14 cellular contexts compared by ENCODE assay signal in genomic region chr17:1975573-1975972, GRCh38. TPM values are rescaled to one million over a fixed set of nuclear protein-coding genes. Genes with fewer than 3 reads are reported as not detected.
"Had no signal": no experiment of that assay in that cellular context is flagged by ENCODE, and none has a peak within 500 bp of the region (broad histone marks: within the 10 kb centered on the region; RNA-seq: fewer than 3 reads in every experiment).

No MANE protein-coding gene starts in this region.

- DNase-seq: activated B cell treated with CpG ODN at 0.5 μM for 24 hours; activated naive CD4-positive, alpha-beta T cell; dorsolateral prefrontal cortex; islet precursor cell; pancreas; stimulated activated CD4-positive, alpha-beta T cell treated with anti-CD3 and anti-CD28 coated beads, Interleukin-12 subunit alpha, Interleukin-12 subunit beta, amount 100 ng/mL, for 4 hours; stimulated activated CD4-positive, alpha-beta T cell treated with anti-CD3 and anti-CD28 coated beads, Interleukin-2, amount 100 ng/mL, for 24 hours; tibial artery had no signal

- H3K4me3 ChIP-seq: dorsolateral prefrontal cortex, gastroesophageal sphincter, lung, pancreas, tibial artery, vagina had no signal

- H3K27me3 ChIP-seq: pancreas, vagina had no signal

- H3K27ac ChIP-seq: gastroesophageal sphincter, pancreas, tibial artery, vagina had no signal

- H3K4me1 Mint-ChIP-seq: activated B cell treated with CpG ODN at 0.5 μM for 24 hours, mesothelial cell of epicardium had no signal

- H3K4me3 Mint-ChIP-seq: activated B cell treated with CpG ODN at 0.5 μM for 24 hours; activated CD4-positive, alpha-beta T cell treated with anti-CD3 and anti-CD28 coated beads, Interleukin-2, amount 10 ng/mL, durations not matched to agents 7 days and 5 days; mesothelial cell of epicardium; T-helper 2 cell treated with Interferon-gamma antibody and Interleukin-4, amounts not matched to agents 5 μg/mL and 100 μg/mL, for 36 hours had no signal

- H3K9me3 Mint-ChIP-seq: activated B cell treated with CpG ODN at 0.5 μM for 24 hours, mesothelial cell of epicardium had no signal

- H3K27ac Mint-ChIP-seq: activated B cell treated with CpG ODN at 0.5 μM for 24 hours; activated CD4-positive, alpha-beta T cell treated with anti-CD3 and anti-CD28 coated beads, Interleukin-2, amount 10 ng/mL, durations not matched to agents 7 days and 5 days; mesothelial cell of epicardium; T-helper 2 cell treated with Interferon-gamma antibody and Interleukin-4, amounts not matched to agents 5 μg/mL and 100 μg/mL, for 36 hours had no signal

- H3K36me3 Mint-ChIP-seq: mesothelial cell of epicardium had no signal

- H3K4me1 ChIP-seq: pancreas had no signal

- ATAC-seq: gastroesophageal sphincter, pancreas had no signal

- H3K9me3 ChIP-seq: gastroesophageal sphincter, pancreas, tibial artery, vagina had no signal

- H3K36me3 ChIP-seq: gastroesophageal sphincter, pancreas, tibial artery, vagina had no signal

RNA-seq across cellular contexts. Expression of gene RTN4RL1, which starts 49.6 kb away (rescaled TPM):
- total RNA-seq: activated B cell treated with CpG ODN at 0.5 μM for 24 hours had no signal
